ENCODE assay signal across 27 cellular contexts in the genomic region with DNA sequence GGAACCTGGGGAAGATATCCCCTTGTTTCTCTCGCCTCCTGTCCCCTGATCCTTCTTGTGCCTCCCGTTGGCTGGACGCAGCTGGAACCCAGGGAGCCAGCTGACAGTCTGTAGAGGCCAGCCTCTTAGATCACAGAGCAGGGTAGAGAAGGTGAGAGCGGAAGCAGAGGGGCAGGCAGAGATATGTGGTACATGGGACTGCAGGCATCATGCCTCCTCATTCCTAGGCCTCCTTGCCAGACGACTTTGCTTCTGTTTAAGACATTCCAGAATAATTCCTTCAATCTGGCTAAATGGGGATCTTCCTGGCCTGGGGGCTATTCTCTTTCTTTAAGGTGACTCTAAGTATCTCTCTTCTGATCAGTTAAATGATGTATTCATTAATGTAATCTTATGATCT.
"Had no signal": no experiment of that assay in that cellular context is flagged by ENCODE, and none has a peak within 500 bp of the region (broad histone marks: within the 10 kb centered on the region; RNA-seq: fewer than 3 reads in every experiment).

No MANE protein-coding gene starts in this region.

- H3K36me3 Mint-ChIP-seq: activated naive CD4-positive, alpha-beta T cell treated with anti-CD3 and anti-CD28 coated beads, Interleukin-2, amount 50 U/mL, for 24 hours; activated naive CD8-positive, alpha-beta T cell treated with anti-CD3 and anti-CD28 coated beads for 36 hours had no signal

- H3K27me3 Mint-ChIP-seq: activated CD4-positive, alpha-beta T cell treated with anti-CD3 and anti-CD28 coated beads for 36 hours; activated naive CD4-positive, alpha-beta T cell treated with anti-CD3 and anti-CD28 coated beads, Interleukin-2, amount 50 U/mL, for 24 hours had no signal

- DNase-seq: activated CD4-positive, alpha-beta T cell treated with anti-CD3 and anti-CD28 coated beads for 36 hours; activated CD4-positive, alpha-beta T cell treated with anti-CD3 and anti-CD28 coated beads, Interleukin-2, amount 10 ng/mL, durations not matched to agents 24 days and 14 days; activated CD4-positive, alpha-beta T cell treated with anti-CD3 and anti-CD28 coated beads, Interleukin-2, amount 50 U/mL, for 4 hours; activated CD4-positive, CD25-positive, alpha-beta regulatory T cell; activated CD4-positive, CD25-positive, alpha-beta regulatory T cell treated with anti-CD3 and anti-CD28 coated beads, Interleukin-2, amount 50 U/mL, for 72 hours; activated CD8-positive, alpha-beta memory T cell treated with anti-CD3 and anti-CD28 coated beads for 24 hours; activated CD8-positive, alpha-beta T cell treated with anti-CD3 and anti-CD28 coated beads for 36 hours; activated effector memory CD4-positive, alpha-beta T cell treated with anti-CD3 and anti-CD28 coated beads, Interleukin-2, amount 50 U/mL, for 16 hours; activated naive CD4-positive, alpha-beta T cell treated with anti-CD3 and anti-CD28 coated beads for 36 hours; activated naive CD8-positive, alpha-beta T cell treated with anti-CD3 and anti-CD28 coated beads for 36 hours; activated naive CD8-positive, alpha-beta T cell treated with anti-CD3 and anti-CD28 coated beads, Interleukin-2, amount 50 U/mL, for 24 hours; activated T-cell treated with anti-CD3 and anti-CD28 coated beads, Interleukin-2, amount 50 U/mL, for 1 hour; activated T-cell treated with anti-CD3 and anti-CD28 coated beads, Interleukin-2, amount 50 U/mL, for 48 hours; adrenal gland; amygdala; aorta; body of pancreas; caudate nucleus; colonic mucosa; effector CD8-positive, alpha-beta T cell; esophagus squamous epithelium; head of caudate nucleus; T-helper 2 cell had no signal

- H3K4me1 Mint-ChIP-seq: activated naive CD4-positive, alpha-beta T cell treated with anti-CD3 and anti-CD28 coated beads, Interleukin-2, amount 50 U/mL, for 24 hours had no signal

- H3K9me3 ChIP-seq: adrenal gland, body of pancreas, colonic mucosa, esophagus squamous epithelium had no signal

- H3K27ac Mint-ChIP-seq: activated CD4-positive, alpha-beta T cell treated with anti-CD3 and anti-CD28 coated beads for 36 hours; activated CD4-positive, alpha-beta T cell treated with anti-CD3 and anti-CD28 coated beads, Interleukin-2, amount 10 ng/mL, durations not matched to agents 24 days and 14 days; activated CD8-positive, alpha-beta T cell treated with anti-CD3 and anti-CD28 coated beads for 36 hours; activated naive CD4-positive, alpha-beta T cell treated with anti-CD3 and anti-CD28 coated beads for 36 hours; activated naive CD4-positive, alpha-beta T cell treated with anti-CD3 and anti-CD28 coated beads, Interleukin-2, amount 50 U/mL, for 24 hours; activated naive CD8-positive, alpha-beta T cell treated with anti-CD3 and anti-CD28 coated beads for 36 hours; activated naive CD8-positive, alpha-beta T cell treated with anti-CD3 and anti-CD28 coated beads, Interleukin-2, amount 50 U/mL, for 24 hours; activated T-helper 1 cell treated with anti-CD3 and anti-CD28 coated beads, Interleukin-12 subunit alpha, Interleukin-12 subunit beta, Interleukin-2, Interleukin-4 antibody, amounts not matched to agents 30 ng/mL and 10 ng/mL and 1 ng/mL, durations not matched to agents 14 hours and 24 hours and 36 hours; activated T-helper 2 cell treated with anti-CD3 and anti-CD28 coated beads, Interferon-gamma antibody, Interleukin-2, Interleukin-4, amounts not matched to agents 10 μg/mL and 5 μg/mL and 100 μg/mL, durations not matched to agents 14 hours and 24 hours and 36 hours had no signal

- H3K27ac ChIP-seq: adrenal gland, body of pancreas, colonic mucosa, epithelial cell of prostate, esophagus squamous epithelium had no signal

- H3K27me3 ChIP-seq: adrenal gland, body of pancreas, colonic mucosa, esophagus squamous epithelium had no signal

- H3K9me3 Mint-ChIP-seq: activated CD8-positive, alpha-beta T cell treated with anti-CD3 and anti-CD28 coated beads for 36 hours; activated naive CD4-positive, alpha-beta T cell treated with anti-CD3 and anti-CD28 coated beads for 36 hours; activated naive CD4-positive, alpha-beta T cell treated with anti-CD3 and anti-CD28 coated beads, Interleukin-2, amount 50 U/mL, for 24 hours; activated naive CD8-positive, alpha-beta T cell treated with anti-CD3 and anti-CD28 coated beads for 36 hours; activated naive CD8-positive, alpha-beta T cell treated with anti-CD3 and anti-CD28 coated beads, Interleukin-2, amount 50 U/mL, for 24 hours; activated T-helper 1 cell treated with anti-CD3 and anti-CD28 coated beads, Interleukin-12 subunit alpha, Interleukin-12 subunit beta, Interleukin-2, Interleukin-4 antibody, amounts not matched to agents 30 ng/mL and 10 ng/mL and 1 ng/mL, durations not matched to agents 14 hours and 24 hours and 36 hours; activated T-helper 2 cell treated with anti-CD3 and anti-CD28 coated beads, Interferon-gamma antibody, Interleukin-2, Interleukin-4, amounts not matched to agents 10 μg/mL and 5 μg/mL and 100 μg/mL, durations not matched to agents 14 hours and 24 hours and 36 hours had no signal

- H3K36me3 ChIP-seq: adrenal gland, colonic mucosa, esophagus squamous epithelium had no signal

- H3K4me1 ChIP-seq: adrenal gland, body of pancreas, colonic mucosa, esophagus squamous epithelium had no signal

- H3K4me3 ChIP-seq: adrenal gland, body of pancreas, colonic mucosa, esophagus squamous epithelium had no signal

- H3K4me3 Mint-ChIP-seq: activated CD4-positive, alpha-beta T cell treated with anti-CD3 and anti-CD28 coated beads for 36 hours; activated CD4-positive, alpha-beta T cell treated with anti-CD3 and anti-CD28 coated beads, Interleukin-2, amount 10 ng/mL, durations not matched to agents 24 days and 14 days; activated CD8-positive, alpha-beta T cell treated with anti-CD3 and anti-CD28 coated beads for 36 hours; activated naive CD4-positive, alpha-beta T cell treated with anti-CD3 and anti-CD28 coated beads for 36 hours; activated naive CD4-positive, alpha-beta T cell treated with anti-CD3 and anti-CD28 coated beads, Interleukin-2, amount 50 U/mL, for 24 hours; activated naive CD8-positive, alpha-beta T cell treated with anti-CD3 and anti-CD28 coated beads for 36 hours; activated naive CD8-positive, alpha-beta T cell treated with anti-CD3 and anti-CD28 coated beads, Interleukin-2, amount 50 U/mL, for 24 hours; activated T-helper 1 cell treated with anti-CD3 and anti-CD28 coated beads, Interleukin-12 subunit alpha, Interleukin-12 subunit beta, Interleukin-2, Interleukin-4 antibody, amounts not matched to agents 30 ng/mL and 10 ng/mL and 1 ng/mL, durations not matched to agents 14 hours and 24 hours and 36 hours had no signal

- ATAC-seq: activated CD4-positive, alpha-beta T cell treated with anti-CD3 and anti-CD28 coated beads for 36 hours; activated CD8-positive, alpha-beta T cell treated with anti-CD3 and anti-CD28 coated beads for 36 hours; activated naive CD8-positive, alpha-beta T cell treated with anti-CD3 and anti-CD28 coated beads, Interleukin-2, amount 50 U/mL, for 24 hours; body of pancreas had no signal
